Comparison of ENCODE assay signal across 6 cellular contexts in genomic region chr4:54844911-54845310, GRCh38.
"Had no signal": no experiment of that assay in that cellular context is flagged by ENCODE, and none has a peak within 500 bp of the region (broad histone marks: within the 10 kb centered on the region; RNA-seq: fewer than 3 reads in every experiment).

No MANE protein-coding gene starts in this region.

- ATAC-seq: GM23338, HepG2 had no signal

- H3K27ac ChIP-seq: HL-60 had no signal

- H3K4me2 ChIP-seq: GM23338 had no signal

- H2AFZ ChIP-seq: GM23338 had no signal

- H3K4me3 ChIP-seq: GM23338 had no signal

- DNase-seq: H9, HCEC 1CT, KBM-7 had no signal
